Comparison of ENCODE assay signal across 8 cellular contexts in the genomic region with DNA sequence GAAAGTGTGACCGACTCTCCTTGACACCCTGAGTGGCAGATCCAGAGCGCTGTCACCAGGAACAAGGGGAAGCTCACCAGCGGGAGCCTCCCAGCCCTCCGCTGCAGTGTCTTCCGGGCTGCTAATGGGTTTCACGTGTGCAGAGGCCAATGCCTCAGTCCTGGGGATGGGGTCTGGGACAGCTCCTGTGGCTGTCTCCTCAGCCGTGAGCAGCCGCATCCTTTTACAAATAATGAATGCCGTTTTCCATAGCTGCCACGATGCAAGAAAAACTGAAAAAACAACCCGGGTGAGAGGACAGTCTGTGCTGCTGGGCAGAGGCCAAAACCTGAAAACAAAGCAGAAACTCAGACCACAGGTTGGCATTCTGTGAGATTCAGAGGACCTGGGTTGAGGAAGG.
DNase-seq lines count a peak whose midpoint lies in the region; ATAC-seq and TF ChIP-seq lines count a peak whose summit lies in the region.

No MANE protein-coding gene starts in this region.

- no peak overlapping the region for H3K4me3 ChIP-seq in skin epidermis

- no peak for TF ChIP-seq CTCF in GM20000 (IDR thresholded peaks at IDR 0.05; ENCODE audit: extremely low read depth, missing control alignments)

- ATAC-seq in HG02884 (IDR thresholded peaks at IDR 0.05; ENCODE audit: unreplicated experiment), result no peak

- peak; percentile 13 for DNase-seq in NCI-H1694 (lab: John Stamatoyannopoulos, UW)
- no peak for DNase-seq in NCI-H1694 treated with DMSO at 0.1 percent for 48 hours (lab: John Stamatoyannopoulos, UW)
- peak; percentile 62 for DNase-seq in NCI-H69 (lab: John Stamatoyannopoulos, UW)
- peak; percentile 36 for DNase-seq in iPS-NIHi7 (ENCODE audit: extremely low spot score)
- DNase-seq in activated gamma-delta T cell (lab: John Stamatoyannopoulos, UW), result no peak
- DNase-seq in GM20000 (ENCODE audit: low spot score), result no peak

- H3K27ac ChIP-seq in skin epidermis, result peak overlapping the region in 12 of 21 experiments; percentile 7 to 76 (median 56)

Comparison
In these comparisons a context has a peak if more than half of its experiments do, and no peak if none do; other contexts are left out.
1. DNase-seq: peak in NCI-H1694 (single experiment), NCI-H69 (single experiment) and iPS-NIHi7 (single experiment); none in NCI-H1694 treated with DMSO at 0.1 percent for 48 hours (single experiment), activated gamma-delta T cell (single experiment) and GM20000 (single experiment).